38 cellular contexts compared by ENCODE assay signal in the genomic region with DNA sequence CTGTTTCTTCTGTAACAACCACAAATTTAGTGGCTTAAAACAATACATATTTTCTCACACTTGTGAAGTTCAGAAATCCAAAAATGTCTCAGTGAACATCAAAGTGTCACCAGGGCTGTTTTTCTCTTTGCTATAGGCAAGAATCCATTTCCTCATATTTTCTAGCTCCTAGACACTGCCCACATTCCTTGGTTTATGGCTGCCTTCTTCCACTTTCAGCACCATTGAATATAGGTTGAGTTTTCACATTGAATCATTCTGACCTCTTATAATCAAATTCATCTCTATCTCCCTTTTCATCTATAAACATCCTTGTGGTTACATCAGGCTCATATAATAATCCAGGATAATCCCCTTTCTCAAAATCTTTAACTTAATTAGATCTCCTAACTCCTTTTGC. TPM values are rescaled to one million over a fixed set of nuclear protein-coding genes. Genes with fewer than 3 reads are reported as not detected.
"Had no signal": no experiment of that assay in that cellular context is flagged by ENCODE, and none has a peak within 500 bp of the region (broad histone marks: within the 10 kb centered on the region; RNA-seq: fewer than 3 reads in every experiment).

No MANE protein-coding gene starts in this region.

- H3K36me3 Mint-ChIP-seq: activated CD4-positive, alpha-beta memory T cell treated with anti-CD3 and anti-CD28 coated beads for 36 hours; activated CD8-positive, alpha-beta memory T cell treated with anti-CD3 and anti-CD28 coated beads, Interleukin-2, amount 10 ng/mL, durations not matched to agents 7 days and 5 days; activated naive CD4-positive, alpha-beta T cell treated with anti-CD3 and anti-CD28 coated beads, Interleukin-2, amount 10 ng/mL, durations not matched to agents 7 days and 5 days; activated naive CD4-positive, alpha-beta T cell treated with anti-CD3 and anti-CD28 coated beads, Interleukin-2, amount 50 U/mL, for 24 hours; activated naive CD8-positive, alpha-beta T cell; activated naive CD8-positive, alpha-beta T cell treated with anti-CD3 and anti-CD28 coated beads, Interleukin-2, amount 10 ng/mL, durations not matched to agents 7 days and 5 days; brain had no signal

- H3K9me3 Mint-ChIP-seq: activated B cell treated with CpG ODN at 0.5 μM for 24 hours; activated CD4-positive, alpha-beta T cell treated with anti-CD3 and anti-CD28 coated beads, Interleukin-2, amount 10 ng/mL, durations not matched to agents 24 days and 14 days; activated naive CD4-positive, alpha-beta T cell treated with anti-CD3 and anti-CD28 coated beads, Interleukin-2, amount 50 U/mL, for 24 hours; activated naive CD8-positive, alpha-beta T cell treated with anti-CD3 and anti-CD28 coated beads, Interleukin-2, amount 10 ng/mL, durations not matched to agents 7 days and 5 days; activated naive CD8-positive, alpha-beta T cell treated with anti-CD3 and anti-CD28 coated beads, Interleukin-2, amount 50 U/mL, for 24 hours; brain; T-helper 1 cell treated with Interleukin-12 subunit alpha and Interleukin-12 subunit beta and Interleukin-4 antibody, amounts not matched to agents 30 μg/mL and 1 μg/mL, for 36 hours; T-helper 2 cell treated with Interferon-gamma antibody and Interleukin-4, amounts not matched to agents 5 μg/mL and 100 μg/mL, for 36 hours had no signal

- DNase-seq: activated B cell treated with CpG ODN at 0.5 μM for 24 hours; activated CD4-positive, alpha-beta memory T cell treated with anti-CD3 and anti-CD28 coated beads for 36 hours; activated CD4-positive, alpha-beta T cell treated with anti-CD3 and anti-CD28 coated beads for 4 hours; activated CD4-positive, alpha-beta T cell treated with anti-CD3 and anti-CD28 coated beads, Interleukin-2, amount 10 ng/mL, durations not matched to agents 24 days and 14 days; activated CD4-positive, alpha-beta T cell treated with anti-CD3 and anti-CD28 coated beads, Interleukin-2, amount 50 U/mL, for 1 hour; activated CD4-positive, alpha-beta T cell treated with anti-CD3 and anti-CD28 coated beads, Interleukin-2, amount 50 U/mL, for 4 hours; activated CD4-positive, CD25-positive, alpha-beta regulatory T cell treated with anti-CD3 and anti-CD28 coated beads, Interleukin-2, amount 50 U/mL, for 72 hours; activated CD8-positive, alpha-beta memory T cell treated with anti-CD3 and anti-CD28 coated beads for 24 hours; activated CD8-positive, alpha-beta memory T cell treated with anti-CD3 and anti-CD28 coated beads, Interleukin-2, amount 10 ng/mL, durations not matched to agents 7 days and 5 days; activated CD8-positive, alpha-beta memory T cell treated with anti-CD3 and anti-CD28 coated beads, Interleukin-2, amount 50 U/mL, for 48 hours; activated CD8-positive, alpha-beta T cell treated with anti-CD3 and anti-CD28 coated beads, Interleukin-2, amount 10 ng/mL, durations not matched to agents 7 days and 5 days; activated effector memory CD4-positive, alpha-beta T cell treated with Interleukin-2 at 50 U/mL for 16 hours; activated gamma-delta T cell; activated naive CD4-positive, alpha-beta T cell treated with anti-CD3 and anti-CD28 coated beads, Interleukin-2, amount 10 ng/mL, durations not matched to agents 7 days and 5 days; activated naive CD4-positive, alpha-beta T cell treated with Interleukin-2 at 50 U/mL for 16 hours; activated naive CD8-positive, alpha-beta T cell treated with anti-CD3 and anti-CD28 coated beads, Interleukin-2, amount 10 ng/mL, durations not matched to agents 7 days and 5 days; activated naive CD8-positive, alpha-beta T cell treated with anti-CD3 and anti-CD28 coated beads, Interleukin-2, amount 50 U/mL, for 24 hours; activated T-cell treated with anti-CD3 and anti-CD28 coated beads, Interleukin-2, amount 50 U/mL, for 24 hours; activated T-cell treated with anti-CD3 and anti-CD28 coated beads, Interleukin-2, amount 50 U/mL, for 48 hours; amygdala; anterior cingulate cortex; caudate nucleus; cerebellar nuclear complex; T-helper 2 cell; T-helper 9 cell had no signal

- H3K4me3 Mint-ChIP-seq: activated B cell treated with CpG ODN at 0.5 μM for 24 hours; activated CD4-positive, alpha-beta memory T cell treated with anti-CD3 and anti-CD28 coated beads for 36 hours; activated CD4-positive, alpha-beta T cell treated with anti-CD3 and anti-CD28 coated beads, Interleukin-2, amount 10 ng/mL, durations not matched to agents 24 days and 14 days; activated CD8-positive, alpha-beta memory T cell treated with anti-CD3 and anti-CD28 coated beads, Interleukin-2, amount 10 ng/mL, durations not matched to agents 7 days and 5 days; activated CD8-positive, alpha-beta T cell treated with anti-CD3 and anti-CD28 coated beads, Interleukin-2, amount 10 ng/mL, durations not matched to agents 7 days and 5 days; activated naive CD4-positive, alpha-beta T cell treated with anti-CD3 and anti-CD28 coated beads, Interleukin-2, amount 10 ng/mL, durations not matched to agents 7 days and 5 days; activated naive CD4-positive, alpha-beta T cell treated with anti-CD3 and anti-CD28 coated beads, Interleukin-2, amount 50 U/mL, for 24 hours; activated naive CD8-positive, alpha-beta T cell; activated naive CD8-positive, alpha-beta T cell treated with anti-CD3 and anti-CD28 coated beads, Interleukin-2, amount 10 ng/mL, durations not matched to agents 7 days and 5 days; activated naive CD8-positive, alpha-beta T cell treated with anti-CD3 and anti-CD28 coated beads, Interleukin-2, amount 50 U/mL, for 24 hours; activated T-cell treated with anti-CD3 and anti-CD28 coated beads, Interleukin-2, amount 50 U/mL, for 24 hours; brain; central memory CD8-positive, alpha-beta T cell; T-helper 1 cell treated with Interleukin-12 subunit alpha and Interleukin-12 subunit beta and Interleukin-4 antibody, amounts not matched to agents 30 μg/mL and 1 μg/mL, for 36 hours; T-helper 2 cell treated with Interferon-gamma antibody and Interleukin-4, amounts not matched to agents 5 μg/mL and 100 μg/mL, for 36 hours had no signal

- H3K4me1 ChIP-seq: ascending aorta had no signal

- H3K27ac ChIP-seq: ascending aorta, cardiac muscle cell, VCaP had no signal

- H3K27me3 Mint-ChIP-seq: activated B cell treated with CpG ODN at 0.5 μM for 24 hours; activated CD4-positive, alpha-beta memory T cell treated with anti-CD3 and anti-CD28 coated beads for 36 hours; activated CD4-positive, alpha-beta T cell treated with anti-CD3 and anti-CD28 coated beads, Interleukin-2, amount 10 ng/mL, durations not matched to agents 24 days and 14 days; activated CD8-positive, alpha-beta memory T cell treated with anti-CD3 and anti-CD28 coated beads, Interleukin-2, amount 10 ng/mL, durations not matched to agents 7 days and 5 days; activated naive CD4-positive, alpha-beta T cell treated with anti-CD3 and anti-CD28 coated beads, Interleukin-2, amount 10 ng/mL, durations not matched to agents 7 days and 5 days; activated naive CD4-positive, alpha-beta T cell treated with anti-CD3 and anti-CD28 coated beads, Interleukin-2, amount 50 U/mL, for 24 hours; activated naive CD8-positive, alpha-beta T cell; activated naive CD8-positive, alpha-beta T cell treated with anti-CD3 and anti-CD28 coated beads, Interleukin-2, amount 10 ng/mL, durations not matched to agents 7 days and 5 days; activated naive CD8-positive, alpha-beta T cell treated with anti-CD3 and anti-CD28 coated beads, Interleukin-2, amount 50 U/mL, for 24 hours; activated T-cell treated with anti-CD3 and anti-CD28 coated beads, Interleukin-2, amount 50 U/mL, for 24 hours; brain; central memory CD8-positive, alpha-beta T cell had no signal

- H3K4me3 ChIP-seq: ascending aorta, cardiac muscle cell had no signal

- H3K4me1 Mint-ChIP-seq: activated B cell treated with CpG ODN at 0.5 μM for 24 hours; activated CD4-positive, alpha-beta T cell treated with anti-CD3 and anti-CD28 coated beads, Interleukin-2, amount 10 ng/mL, durations not matched to agents 24 days and 14 days; activated CD8-positive, alpha-beta memory T cell treated with anti-CD3 and anti-CD28 coated beads, Interleukin-2, amount 10 ng/mL, durations not matched to agents 7 days and 5 days; activated naive CD4-positive, alpha-beta T cell treated with anti-CD3 and anti-CD28 coated beads, Interleukin-2, amount 10 ng/mL, durations not matched to agents 7 days and 5 days; activated naive CD4-positive, alpha-beta T cell treated with anti-CD3 and anti-CD28 coated beads, Interleukin-2, amount 50 U/mL, for 24 hours; activated naive CD8-positive, alpha-beta T cell treated with anti-CD3 and anti-CD28 coated beads, Interleukin-2, amount 10 ng/mL, durations not matched to agents 7 days and 5 days; activated naive CD8-positive, alpha-beta T cell treated with anti-CD3 and anti-CD28 coated beads, Interleukin-2, amount 50 U/mL, for 24 hours; brain; central memory CD8-positive, alpha-beta T cell had no signal

- H3K27ac Mint-ChIP-seq: activated B cell treated with CpG ODN at 0.5 μM for 24 hours; activated CD4-positive, alpha-beta memory T cell treated with anti-CD3 and anti-CD28 coated beads for 36 hours; activated CD4-positive, alpha-beta T cell treated with anti-CD3 and anti-CD28 coated beads, Interleukin-2, amount 10 ng/mL, durations not matched to agents 24 days and 14 days; activated CD8-positive, alpha-beta memory T cell treated with anti-CD3 and anti-CD28 coated beads, Interleukin-2, amount 10 ng/mL, durations not matched to agents 7 days and 5 days; activated CD8-positive, alpha-beta T cell treated with anti-CD3 and anti-CD28 coated beads, Interleukin-2, amount 10 ng/mL, durations not matched to agents 7 days and 5 days; activated naive CD4-positive, alpha-beta T cell treated with anti-CD3 and anti-CD28 coated beads, Interleukin-2, amount 10 ng/mL, durations not matched to agents 7 days and 5 days; activated naive CD4-positive, alpha-beta T cell treated with anti-CD3 and anti-CD28 coated beads, Interleukin-2, amount 50 U/mL, for 24 hours; activated naive CD8-positive, alpha-beta T cell; activated naive CD8-positive, alpha-beta T cell treated with anti-CD3 and anti-CD28 coated beads, Interleukin-2, amount 10 ng/mL, durations not matched to agents 7 days and 5 days; activated naive CD8-positive, alpha-beta T cell treated with anti-CD3 and anti-CD28 coated beads, Interleukin-2, amount 50 U/mL, for 24 hours; activated T-cell treated with anti-CD3 and anti-CD28 coated beads, Interleukin-2, amount 50 U/mL, for 24 hours; activated T-helper 2 cell treated with anti-CD3 and anti-CD28 coated beads, Interferon-gamma antibody, Interleukin-2, Interleukin-4, amounts not matched to agents 10 μg/mL and 5 μg/mL and 100 μg/mL, durations not matched to agents 14 hours and 24 hours and 36 hours; brain; T-helper 1 cell treated with Interleukin-12 subunit alpha and Interleukin-12 subunit beta and Interleukin-4 antibody, amounts not matched to agents 30 μg/mL and 1 μg/mL, for 36 hours; T-helper 2 cell treated with Interferon-gamma antibody and Interleukin-4, amounts not matched to agents 5 μg/mL and 100 μg/mL, for 36 hours had no signal

- H3K27me3 ChIP-seq: ascending aorta, cardiac muscle cell had no signal

- H3K9me3 ChIP-seq: ascending aorta had no signal

- H3K36me3 ChIP-seq: ascending aorta, cardiac muscle cell had no signal

RNA-seq across cellular contexts. Expression of a gene that starts 37.0 kb away (rescaled TPM):
- total RNA-seq: activated B cell treated with CpG ODN at 0.5 μM for 24 hours; activated CD4-positive, alpha-beta memory T cell treated with anti-CD3 and anti-CD28 coated beads for 36 hours; activated CD4-positive, alpha-beta T cell treated with anti-CD3 and anti-CD28 coated beads, Interleukin-2, amount 10 ng/mL, durations not matched to agents 24 days and 14 days; activated CD8-positive, alpha-beta memory T cell treated with anti-CD3 and anti-CD28 coated beads, Interleukin-2, amount 10 ng/mL, durations not matched to agents 7 days and 5 days; activated CD8-positive, alpha-beta T cell treated with anti-CD3 and anti-CD28 coated beads, Interleukin-2, amount 10 ng/mL, durations not matched to agents 7 days and 5 days; activated naive CD8-positive, alpha-beta T cell treated with anti-CD3 and anti-CD28 coated beads, Interleukin-2, amount 10 ng/mL, durations not matched to agents 7 days and 5 days; activated T-helper 2 cell treated with anti-CD3 and anti-CD28 coated beads, Interferon-gamma antibody, Interleukin-2, Interleukin-4, amounts not matched to agents 10 μg/mL and 5 μg/mL and 100 μg/mL, durations not matched to agents 14 hours and 24 hours and 36 hours; ascending aorta; bronchial epithelial cell; cardiac muscle cell; chondrocyte had no signal
- polyA plus RNA-seq: adipose tissue, cardiac muscle cell had no signal
